Comparison of ENCODE assay signal across 17 cellular contexts in genomic region chr7:151860771-151861170, GRCh38. TPM values are rescaled to one million over a fixed set of nuclear protein-coding genes. Genes with fewer than 3 reads are reported as not detected.
A peak's percentile ranks its signal among the peaks of the same experiment; 100 is the strongest.
DNase-seq lines count a peak whose midpoint lies in the region; ATAC-seq, FAIRE-seq and TF ChIP-seq lines count a peak whose summit lies in the region.
"Had no signal": no experiment of that assay in that cellular context is flagged by ENCODE, and none has a peak within 500 bp of the region (broad histone marks: within the 10 kb centered on the region; RNA-seq: fewer than 3 reads in every experiment).

No MANE protein-coding gene starts in this region.

- H4K20me1 ChIP-seq in BLaER1 treated with 17β-estradiol and CSF1 and Interleukin-3, amounts not matched to agents 10 nM and 100 nM: peaks cover 0 to 17% (median 4%) of the 10 kb centered on the region in 11 experiments; a peak in 8 of 22 replicates

- H3K4me3 Mint-ChIP-seq in stimulated activated memory B cell treated with anti-CD40 and anti-IgM and Interleukin-4, amounts not matched to agents 10 μg/mL and 1 μg/mL and 100 μg/mL, for 72 hours: no peak overlapping the region
- H3K4me3 Mint-ChIP-seq: CD4-positive, alpha-beta T cell had no signal

- no peak for TF ChIP-seq CTCF in kidney (IDR thresholded peaks at IDR 0.05; ENCODE audit: borderline replicate concordance, extremely low read depth, insufficient read depth)

- no peak overlapping the region for H3K4me3 ChIP-seq in BLaER1 treated with 17β-estradiol and CSF1 and Interleukin-3, amounts not matched to agents 10 nM and 100 nM
- no peak overlapping the region for H3K4me3 ChIP-seq in kidney (ENCODE audit: low read length in 2 of 2)
- H3K4me3 ChIP-seq: GM12878 had no signal

- peak overlapping the region in 8 of 11 experiments; percentile 27 to 72 (median 56); a peak in 15 of 22 replicates for H3K4me2 ChIP-seq in BLaER1 treated with 17β-estradiol and CSF1 and Interleukin-3, amounts not matched to agents 10 nM and 100 nM

- H3K4me1 Mint-ChIP-seq in stimulated activated memory B cell treated with anti-CD40 and anti-IgM and Interleukin-4, amounts not matched to agents 10 μg/mL and 1 μg/mL and 100 μg/mL, for 72 hours: peaks cover 65% of the 10 kb centered on the region

- DNase-seq in Right ventricle myocardium inferior (ENCODE audit: missing footprints) (peak; percentile 28), cardiac septum (ENCODE audit: low spot score) (no peak), kidney (peak; percentile 32), midbrain (lab: John Stamatoyannopoulos, UW) (no peak), COLO829 (ENCODE audit: low spot score) (no peak)
- DNase-seq: 8988T; AML-193; C1 segment of cervical spinal cord; CD4-positive, alpha-beta T cell; DMS79 had no signal

- ATAC-seq in Right ventricle myocardium inferior: no peak
- ATAC-seq in stimulated activated memory B cell treated with anti-CD40 and anti-IgM and Interleukin-4, amounts not matched to agents 10 μg/mL and 1 μg/mL and 100 μg/mL, for 72 hours: no peak
- ATAC-seq: GM12878, HCT116 had no signal

- H3K27ac ChIP-seq in BLaER1 treated with 17β-estradiol and CSF1 and Interleukin-3, amounts not matched to agents 10 nM and 100 nM: no peak overlapping the region
- no peak overlapping the region for H3K27ac ChIP-seq in kidney (ENCODE audit: low read depth in 2 of 2, low read length in 2 of 2)
- H3K27ac ChIP-seq: HL-60 had no signal

- peak overlapping the region; percentile 51 for H3K27ac Mint-ChIP-seq in stimulated activated memory B cell treated with anti-CD40 and anti-IgM and Interleukin-4, amounts not matched to agents 10 μg/mL and 1 μg/mL and 100 μg/mL, for 72 hours
- H3K27ac Mint-ChIP-seq: CD4-positive, alpha-beta T cell had no signal

- intact Hi-C loops in Right ventricle myocardium inferior (cut with DNase I): no loop called here
- intact Hi-C loops in cardiac septum (cut with DNase I): loop anchor here (10.0 kb wide), 1 partner anchor 164 kb away; the partner anchor contains the start of gene GALNT11
- intact Hi-C loops in kidney (cut with DNase I): no loop called here

- H3K36me3 Mint-ChIP-seq in stimulated activated memory B cell treated with anti-CD40 and anti-IgM and Interleukin-4, amounts not matched to agents 10 μg/mL and 1 μg/mL and 100 μg/mL, for 72 hours: peaks cover 3% of the 10 kb centered on the region

- no peaks in the 10 kb centered on the region for H3K27me3 ChIP-seq in BLaER1 treated with 17β-estradiol and CSF1 and Interleukin-3, amounts not matched to agents 10 nM and 100 nM

- FAIRE-seq in kidney (lab: Jason Lieb, UNC): no peak
- FAIRE-seq: GM12878, GM18507, H54 had no signal

- no peaks in the 10 kb centered on the region for H3K9me3 Mint-ChIP-seq in stimulated activated memory B cell treated with anti-CD40 and anti-IgM and Interleukin-4, amounts not matched to agents 10 μg/mL and 1 μg/mL and 100 μg/mL, for 72 hours
- H3K9me3 Mint-ChIP-seq: CD4-positive, alpha-beta T cell had no signal

- peaks cover 0 to 7% (median 0%) of the 10 kb centered on the region in 11 experiments; a peak in 2 of 22 replicates for H3K36me3 ChIP-seq in BLaER1 treated with 17β-estradiol and CSF1 and Interleukin-3, amounts not matched to agents 10 nM and 100 nM
- no peaks in the 10 kb centered on the region for H3K36me3 ChIP-seq in kidney (ENCODE audit: control insufficient read depth in 1 of 2, insufficient read depth in 2 of 2, low read length in 2 of 2)

- H3K9ac ChIP-seq in BLaER1 treated with 17β-estradiol and CSF1 and Interleukin-3, amounts not matched to agents 10 nM and 100 nM: no peak overlapping the region
- no peak overlapping the region for H3K9ac ChIP-seq in kidney (ENCODE audit: low read length in 2 of 2)

- no peaks in the 10 kb centered on the region for H3K9me3 ChIP-seq in BLaER1 treated with 17β-estradiol and CSF1 and Interleukin-3, amounts not matched to agents 10 nM and 100 nM (replicated peaks in 1 of 11)
- no peaks in the 10 kb centered on the region for H3K9me3 ChIP-seq in kidney (ENCODE audit: control insufficient read depth in 1 of 2, low read length in 2 of 2)

- peaks cover 16 to 36% (median 33%) of the 10 kb centered on the region in 10 experiments for H3K4me1 ChIP-seq in BLaER1 treated with 17β-estradiol and CSF1 and Interleukin-3, amounts not matched to agents 10 nM and 100 nM
- peaks cover 0 to 10% of the 10 kb centered on the region in 2 donors for H3K4me1 ChIP-seq in kidney (ENCODE audit: control insufficient read depth in 1 of 2, insufficient read depth in 1 of 2, low read depth in 1 of 2, low read length in 2 of 2)

- H3K27me3 Mint-ChIP-seq in stimulated activated memory B cell treated with anti-CD40 and anti-IgM and Interleukin-4, amounts not matched to agents 10 μg/mL and 1 μg/mL and 100 μg/mL, for 72 hours: no peaks in the 10 kb centered on the region
- H3K27me3 Mint-ChIP-seq: CD4-positive, alpha-beta T cell had no signal

RNA-seq across cellular contexts. Expression of gene PRKAG2, which starts 16.1 kb away (rescaled TPM):
- total RNA-seq in Right ventricle myocardium inferior (122 TPM), cardiac septum (106 TPM), kidney (40.7 TPM)
- polyA plus RNA-seq in kidney (ENCODE audit: insufficient read depth, low read depth, low replicate concordance): 40.9 TPM

Comparison
In these comparisons a context has a peak if more than half of its experiments do, and no peak if none do; other contexts are left out.
1. DNase-seq: peak in Right ventricle myocardium inferior (single experiment) and kidney (single experiment); none in cardiac septum (single experiment), midbrain (single experiment) and COLO829 (single experiment).